In genomic region chr2:218323526-218324472, GRCh38 we compare ENCODE assay signal across 1 cellular context.
TF ChIP-seq lines count a peak whose summit lies in the region.

No MANE protein-coding gene starts in this region.

TF ChIP-seq in GM12878, 131 proteins besides CTCF, POLR2A, EP300 and RAD21:
- TF ChIP-seq ZNF622 (IDR thresholded peaks at IDR 0.05) (no peak), PAX5 (IDR thresholded peaks at IDR 0.05; ENCODE audit: borderline replicate concordance, low read depth, low read length) (no peak), PRDM15 (CRISPR knock-in tag; IDR thresholded peaks at IDR 0.05) (no peak), RELB (IDR thresholded peaks at IDR 0.05; ENCODE audit: low read depth) (0 out of 2 replicates have a peak, but pooled peaks have one; percentile 18), BCLAF1 (IDR thresholded peaks at IDR 0.05) (no peak), DPF2 (IDR thresholded peaks at IDR 0.05) (no peak), CREM (IDR thresholded peaks at IDR 0.05; ENCODE audit: low read depth) (no peak), MEF2B (IDR thresholded peaks at IDR 0.05; ENCODE audit: partially characterized antibody, poor library complexity, severe bottlenecking) (peak; percentile 52), IKZF1 (conservative IDR thresholded peaks at IDR 0.05) (peak; percentile 50), MTA2 (IDR thresholded peaks at IDR 0.05; ENCODE audit: low read depth) (0 out of 2 replicates have a peak, but pooled peaks have one; percentile 18), IKZF2 (IDR thresholded peaks at IDR 0.05) (peak; percentile 52 to 59), CBX5 (IDR thresholded peaks at IDR 0.05; ENCODE audit: low read depth) (no peak)
TF ChIP-seq in GM12878: peak in this region for 5.
